12 cellular contexts compared by ENCODE assay signal in the genomic region with DNA sequence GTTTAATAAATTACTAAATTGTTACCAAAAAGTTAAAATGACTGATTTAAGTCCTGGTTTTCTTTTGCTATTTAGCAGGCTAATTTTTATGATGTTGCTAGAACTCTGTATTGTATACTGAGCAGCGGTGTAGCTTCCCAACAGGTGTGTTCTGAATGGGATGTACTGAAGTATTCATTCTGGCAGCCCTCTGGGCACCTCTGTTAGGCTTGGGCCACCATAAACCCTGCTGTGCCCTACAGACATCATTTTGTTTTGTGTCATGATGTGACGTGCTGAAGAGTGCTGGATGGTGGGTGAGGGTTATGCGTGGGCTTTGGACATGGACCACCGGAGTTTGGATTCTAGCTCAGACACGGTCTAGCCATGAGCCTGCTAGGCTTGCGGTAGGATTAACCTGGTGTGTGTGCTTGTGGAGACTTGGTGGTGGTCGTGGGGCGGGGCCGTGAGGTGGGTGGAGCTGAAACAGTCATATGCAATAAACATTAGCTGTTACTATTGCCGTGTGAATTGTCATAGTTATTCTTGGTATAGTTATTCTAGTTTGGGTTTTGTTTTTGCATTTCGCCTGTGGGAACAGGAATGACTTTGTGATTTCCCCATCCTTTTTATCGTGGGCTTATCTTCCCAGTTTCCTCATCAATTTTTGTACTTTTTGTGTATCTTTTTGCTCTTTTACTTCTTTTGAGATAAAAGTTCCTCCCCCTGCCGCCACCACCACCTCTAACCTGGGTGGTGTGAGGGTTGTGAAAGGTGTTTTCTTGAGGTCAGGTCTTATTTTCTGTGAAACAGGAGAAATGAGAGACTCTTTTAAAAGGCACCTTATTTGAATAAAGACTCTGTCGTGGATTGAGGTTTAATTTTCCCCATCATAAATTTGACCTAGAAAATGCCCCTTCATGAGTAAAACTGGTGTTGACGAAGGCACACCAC.
A peak's percentile ranks its signal among the peaks of the same experiment; 100 is the strongest.
DNase-seq lines count a peak whose midpoint lies in the region; ATAC-seq lines count a peak whose summit lies in the region.
"Had no signal": no experiment of that assay in that cellular context is flagged by ENCODE, and none has a peak within 500 bp of the region (broad histone marks: within the 10 kb centered on the region; RNA-seq: fewer than 3 reads in every experiment).

No MANE protein-coding gene starts in this region.

- peak; percentile 36 for ATAC-seq in HG03354 (IDR thresholded peaks at IDR 0.05; ENCODE audit: poor library complexity, severe bottlenecking, unreplicated experiment)
- ATAC-seq in activated T-cell treated with anti-CD3 and anti-CD28 coated beads, Interleukin-2, amount 50 U/mL, for 72 hours (replicated peaks in 1 of 2), result peak in 1 of 2 donors; percentile 61
- no peak for ATAC-seq in naive B cell (ENCODE audit: low read depth in 2 of 2)
- ATAC-seq in GM19328 (IDR thresholded peaks at IDR 0.05; ENCODE audit: unreplicated experiment), result no peak
- ATAC-seq in HG02571 (IDR thresholded peaks at IDR 0.05; ENCODE audit: unreplicated experiment), result no peak

- no peaks in the 10 kb centered on the region for H3K27me3 Mint-ChIP-seq in activated T-cell treated with anti-CD3 and anti-CD28 coated beads, Interleukin-2, amount 50 U/mL, for 72 hours (ENCODE audit: low read depth)
- H3K27me3 Mint-ChIP-seq in naive B cell, result no peaks in the 10 kb centered on the region

- H3K27ac Mint-ChIP-seq in activated T-cell treated with anti-CD3 and anti-CD28 coated beads, Interleukin-2, amount 50 U/mL, for 72 hours, result peak overlapping the region; percentile 77
- H3K27ac Mint-ChIP-seq in naive B cell, result peak overlapping the region in 5 of 6 donors; percentile 33 to 82 (median 61)
- H3K27ac Mint-ChIP-seq: activated T-helper 2 cell treated with anti-CD3 and anti-CD28 coated beads, Interferon-gamma antibody, Interleukin-2, Interleukin-4, amounts not matched to agents 10 μg/mL and 5 μg/mL and 100 μg/mL, durations not matched to agents 14 hours and 24 hours and 36 hours; neural progenitor cell had no signal

- DNase-seq in NK-92 treated with Interleukin-12 subunit alpha and Interleukin-12 subunit beta, amount 100 ng/mL, for 24 hours (lab: John Stamatoyannopoulos, UW), result peak; percentile 74
- DNase-seq in NK-92 (lab: John Stamatoyannopoulos, UW; ENCODE audit: unreplicated experiment) (no peak), naive B cell (no peak), NCI-H2227 (lab: John Stamatoyannopoulos, UW; ENCODE audit: unreplicated experiment) (no peak)
- no peak for DNase-seq in activated T-cell treated with anti-CD3 and anti-CD28 coated beads, Interleukin-2, amount 50 U/mL, for 72 hours
- DNase-seq: GF-D8, lower lobe of right lung had no signal

- peaks cover 29% of the 10 kb centered on the region for H3K4me1 Mint-ChIP-seq in activated T-cell treated with anti-CD3 and anti-CD28 coated beads, Interleukin-2, amount 50 U/mL, for 72 hours (ENCODE audit: low read depth)
- H3K4me1 Mint-ChIP-seq in naive B cell, result peaks cover 20 to 38% (median 23%) of the 10 kb centered on the region in 3 donors

- H3K4me3 Mint-ChIP-seq in activated T-cell treated with anti-CD3 and anti-CD28 coated beads, Interleukin-2, amount 50 U/mL, for 72 hours, result peak overlapping the region in 1 of 2 donors; percentile 41
- peak overlapping the region in 1 of 8 donors; percentile 41 for H3K4me3 Mint-ChIP-seq in naive B cell
- H3K4me3 Mint-ChIP-seq: neural progenitor cell had no signal

- H3K36me3 Mint-ChIP-seq in activated T-cell treated with anti-CD3 and anti-CD28 coated beads, Interleukin-2, amount 50 U/mL, for 72 hours (ENCODE audit: insufficient read depth in 2 of 2), result peaks cover 10 to 12% of the 10 kb centered on the region in 2 donors
- H3K36me3 Mint-ChIP-seq in naive B cell, result peaks cover 7 to 11% of the 10 kb centered on the region in 2 donors
- H3K36me3 Mint-ChIP-seq: neural progenitor cell had no signal

- H3K9me3 Mint-ChIP-seq in activated T-cell treated with anti-CD3 and anti-CD28 coated beads, Interleukin-2, amount 50 U/mL, for 72 hours, result no peaks in the 10 kb centered on the region
- H3K9me3 Mint-ChIP-seq in naive B cell, result no peaks in the 10 kb centered on the region
- H3K9me3 Mint-ChIP-seq: activated T-helper 2 cell treated with anti-CD3 and anti-CD28 coated beads, Interferon-gamma antibody, Interleukin-2, Interleukin-4, amounts not matched to agents 10 μg/mL and 5 μg/mL and 100 μg/mL, durations not matched to agents 14 hours and 24 hours and 36 hours; neural progenitor cell had no signal
